ENCODE assay signal across 28 cellular contexts in the genomic region with DNA sequence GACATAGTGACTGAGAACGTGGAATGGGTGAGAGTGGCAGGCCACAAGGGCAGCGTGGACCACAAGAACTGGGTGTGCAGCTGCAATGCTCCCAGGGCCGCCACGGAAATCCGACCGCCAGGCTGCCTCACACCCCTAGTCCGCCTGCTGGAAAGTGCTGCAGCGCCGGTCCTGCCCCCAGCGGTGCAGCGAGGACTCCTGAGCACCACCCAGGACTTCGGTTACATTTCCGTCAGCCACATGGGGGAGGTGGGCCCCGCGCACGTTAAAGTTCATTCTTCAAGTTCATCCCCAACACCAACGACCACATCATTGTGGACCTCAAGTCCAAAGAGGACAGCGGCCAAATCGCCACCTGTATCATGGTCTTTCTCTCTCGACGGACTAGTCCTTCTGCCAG.
DNase-seq lines count a peak whose midpoint lies in the region; ATAC-seq, FAIRE-seq and TF ChIP-seq lines count a peak whose summit lies in the region.
"Had no signal": no experiment of that assay in that cellular context is flagged by ENCODE, and none has a peak within 500 bp of the region (broad histone marks: within the 10 kb centered on the region; RNA-seq: fewer than 3 reads in every experiment).

No MANE protein-coding gene starts in this region.

- FAIRE-seq in K562 (lab: Jason Lieb, UNC) (peak; percentile 68), RCC 7860 (lab: Jason Lieb, UNC) (no peak)
- FAIRE-seq: A204.1, GM12878, GM12892, GM18507 had no signal

- H3K36me3 Mint-ChIP-seq in activated T-helper 1 cell treated with anti-CD3 and anti-CD28 coated beads, Interleukin-12 subunit alpha, Interleukin-12 subunit beta, Interleukin-2, Interleukin-4 antibody, amounts not matched to agents 30 ng/mL and 10 ng/mL and 1 ng/mL, durations not matched to agents 14 hours and 24 hours and 36 hours (ENCODE audit: low read depth), result peaks cover 76% of the 10 kb centered on the region
- peaks cover 5% of the 10 kb centered on the region for H3K36me3 Mint-ChIP-seq in activated naive CD8-positive, alpha-beta T cell treated with anti-CD3 and anti-CD28 coated beads, Interleukin-2, amount 50 U/mL, for 24 hours (ENCODE audit: low read depth)
- H3K36me3 Mint-ChIP-seq: CD4-positive, alpha-beta memory T cell; CD4-positive, CD25-positive, alpha-beta regulatory T cell had no signal

- TF ChIP-seq RAD21 in K562 (CRISPR knock-in tag; conservative IDR thresholded peaks at IDR 0.05 in 1 of 2, IDR thresholded peaks at IDR 0.05 in 1 of 2), result no peak

- TF ChIP-seq EP300 in K562 (IDR thresholded peaks at IDR 0.05; ENCODE audit: low read length), result no peak

- DNase-seq in activated T-helper 1 cell treated with anti-CD3 and anti-CD28 coated beads, Interleukin-12 subunit alpha, Interleukin-12 subunit beta, Interleukin-2, Interleukin-4 antibody, amounts not matched to agents 30 ng/mL and 10 ng/mL and 1 ng/mL, durations not matched to agents 14 hours and 24 hours and 36 hours (ENCODE audit: low spot score), result no peak
- DNase-seq in K562 (ENCODE audit: extremely low read depth in 1 of 4, low spot score in 3 of 4) (peak; percentile 50 to 74 (median 62)), prostate gland (ENCODE audit: low spot score) (no peak), globus pallidus (ENCODE audit: low spot score) (no peak), RCC 7860 (ENCODE audit: low spot score) (no peak), NCI-H1092 (lab: John Stamatoyannopoulos, UW) (no peak)
- no peak for DNase-seq in activated naive CD8-positive, alpha-beta T cell treated with anti-CD3 and anti-CD28 coated beads, Interleukin-2, amount 50 U/mL, for 24 hours
- DNase-seq: 8988T; ACHN; BE2C; C1 segment of cervical spinal cord; CD4-positive, alpha-beta memory T cell; CD4-positive, CD25-positive, alpha-beta regulatory T cell; CD8-positive, alpha-beta memory T cell; COR-L47; DMS 273 treated with DMSO at 0.1 percent for 48 hours; DMS153; DMS53; DMS79; DND-41; EL; GDM1 had no signal

- intact Hi-C loops in activated T-helper 1 cell treated with anti-CD3 and anti-CD28 coated beads, Interleukin-12 subunit alpha, Interleukin-12 subunit beta, Interleukin-2, Interleukin-4 antibody, amounts not matched to agents 30 ng/mL and 10 ng/mL and 1 ng/mL, durations not matched to agents 14 hours and 24 hours and 36 hours (cut with micrococcal nuclease), result no loop called here
- intact Hi-C loops in K562 (cut with micrococcal nuclease), result no loop called here
- intact Hi-C loops in prostate gland (cut with DNase I), result no loop called here

- H3K9me1 ChIP-seq in K562 (ENCODE audit: control insufficient read depth, insufficient read depth, low read length), result no peaks in the 10 kb centered on the region

- TF ChIP-seq CTCF in K562 (IDR thresholded peaks at IDR 0.05 in 2 of 3, conservative IDR thresholded peaks at IDR 0.05 in 1 of 3; ENCODE audit: insufficient read depth in 2 of 3, low read depth in 1 of 3, low read length in 3 of 3), result peak; percentile 66 to 95 (median 72)
- TF ChIP-seq CTCF in prostate gland (IDR thresholded peaks at IDR 0.05), result no peak

- peaks cover 70% of the 10 kb centered on the region for H3K4me1 Mint-ChIP-seq in activated T-helper 1 cell treated with anti-CD3 and anti-CD28 coated beads, Interleukin-12 subunit alpha, Interleukin-12 subunit beta, Interleukin-2, Interleukin-4 antibody, amounts not matched to agents 30 ng/mL and 10 ng/mL and 1 ng/mL, durations not matched to agents 14 hours and 24 hours and 36 hours (ENCODE audit: low read depth)
- peaks cover 19% of the 10 kb centered on the region for H3K4me1 Mint-ChIP-seq in activated naive CD8-positive, alpha-beta T cell treated with anti-CD3 and anti-CD28 coated beads, Interleukin-2, amount 50 U/mL, for 24 hours
- H3K4me1 Mint-ChIP-seq: CD4-positive, alpha-beta memory T cell; CD8-positive, alpha-beta memory T cell had no signal

- TF ChIP-seq POLR2A in K562 (conservative IDR thresholded peaks at IDR 0.05) (no peak), prostate gland (IDR thresholded peaks at IDR 0.05) (no peak)

- H3K27ac ChIP-seq in K562 (ENCODE audit: extremely low read depth, low read depth, low read length) (no peak overlapping the region), prostate gland (peak overlapping the region; percentile 69 to 78)
- H3K27ac ChIP-seq: BLaER1 had no signal

- no peaks in the 10 kb centered on the region for H3K36me3 ChIP-seq in K562 (ENCODE audit: control insufficient read depth, insufficient read depth, low read length)
- no peaks in the 10 kb centered on the region for H3K36me3 ChIP-seq in prostate gland
- H3K36me3 ChIP-seq: BE2C, BLaER1 had no signal

- no TSS peak for BruUV-seq in K562 (replicated peaks; lab: Mats Ljungman, UMichigan)

- H3K79me2 ChIP-seq in K562 (ENCODE audit: control insufficient read depth, insufficient read depth, low read length), result no peaks in the 10 kb centered on the region

- WGBS in K562 (ENCODE audit: insufficient coverage, low coverage, missing lambda C conversion rate), result 4% methylated on average over 21 of the region's 21 CpGs
- 95% methylated on average over 21 of the region's 21 CpGs for WGBS in prostate gland

- H3K4me2 ChIP-seq in K562 (ENCODE audit: insufficient read depth, low read length), result peak overlapping the region; percentile 32; the same call in 1 of the 2 replicates

- CTCF ChIA-PET in K562 (lab: Yijun Ruan, JAX; ENCODE audit: low intra/inter-chr PET ratio), result no interaction called here

- 0 out of 2 replicates have a peak, but pooled peaks cover 3% of the 10 kb centered on the region for H3K9me3 ChIP-seq in K562 (replicated peaks; ENCODE audit: control insufficient read depth, insufficient read depth, low read depth, low read length)
- no peaks in the 10 kb centered on the region for H3K9me3 ChIP-seq in prostate gland

- H3K4me1 ChIP-seq in K562 (replicated peaks in 1 of 2; ENCODE audit: control insufficient read depth in 2 of 2, insufficient read depth in 2 of 2, low read length in 2 of 2) (peaks cover 0 to 5% of the 10 kb centered on the region in 2 experiments; a peak in 2 of 5 replicates), prostate gland (replicated peaks) (no peaks in the 10 kb centered on the region)
- H3K4me1 ChIP-seq: BE2C had no signal

- no peak overlapping the region for H3K4me3 ChIP-seq in K562
- H3K4me3 ChIP-seq in prostate gland, result no peak overlapping the region
- H3K4me3 ChIP-seq: BLaER1, GM12878 had no signal

- no peaks in the 10 kb centered on the region for H3K27me3 Mint-ChIP-seq in activated T-helper 1 cell treated with anti-CD3 and anti-CD28 coated beads, Interleukin-12 subunit alpha, Interleukin-12 subunit beta, Interleukin-2, Interleukin-4 antibody, amounts not matched to agents 30 ng/mL and 10 ng/mL and 1 ng/mL, durations not matched to agents 14 hours and 24 hours and 36 hours (ENCODE audit: insufficient read depth)
- H3K27me3 Mint-ChIP-seq in activated naive CD8-positive, alpha-beta T cell treated with anti-CD3 and anti-CD28 coated beads, Interleukin-2, amount 50 U/mL, for 24 hours, result peaks cover 2% of the 10 kb centered on the region

- no peaks in the 10 kb centered on the region for H3K27me3 ChIP-seq in K562 (ENCODE audit: control insufficient read depth in 2 of 2, insufficient read depth in 2 of 2, low read length in 2 of 2)
- H3K27me3 ChIP-seq in prostate gland (replicated peaks; ENCODE audit: insufficient read depth), result no peaks in the 10 kb centered on the region
- H3K27me3 ChIP-seq: BE2C, BLaER1 had no signal

- in situ Hi-C loops in K562 (cut with MboI), result no loop called here

- peak overlapping the region; percentile 56 for H3K27ac Mint-ChIP-seq in activated T-helper 1 cell treated with anti-CD3 and anti-CD28 coated beads, Interleukin-12 subunit alpha, Interleukin-12 subunit beta, Interleukin-2, Interleukin-4 antibody, amounts not matched to agents 30 ng/mL and 10 ng/mL and 1 ng/mL, durations not matched to agents 14 hours and 24 hours and 36 hours
- no peak overlapping the region for H3K27ac Mint-ChIP-seq in activated naive CD8-positive, alpha-beta T cell treated with anti-CD3 and anti-CD28 coated beads, Interleukin-2, amount 50 U/mL, for 24 hours
- H3K27ac Mint-ChIP-seq: CD14-positive monocyte; CD4-positive, alpha-beta memory T cell; CD8-positive, alpha-beta memory T cell had no signal

- H4K20me1 ChIP-seq in K562 (replicated peaks; ENCODE audit: control insufficient read depth, insufficient read depth, low read length), result no peaks in the 10 kb centered on the region
- H4K20me1 ChIP-seq: BLaER1 had no signal

- peak; percentile 100 for ATAC-seq in K562
- ATAC-seq in activated naive CD8-positive, alpha-beta T cell treated with anti-CD3 and anti-CD28 coated beads, Interleukin-2, amount 50 U/mL, for 24 hours, result no peak
- ATAC-seq: GM12878 had no signal

- H3K4me3 Mint-ChIP-seq in activated T-helper 1 cell treated with anti-CD3 and anti-CD28 coated beads, Interleukin-12 subunit alpha, Interleukin-12 subunit beta, Interleukin-2, Interleukin-4 antibody, amounts not matched to agents 30 ng/mL and 10 ng/mL and 1 ng/mL, durations not matched to agents 14 hours and 24 hours and 36 hours, result no peak overlapping the region
- H3K4me3 Mint-ChIP-seq in activated naive CD8-positive, alpha-beta T cell treated with anti-CD3 and anti-CD28 coated beads, Interleukin-2, amount 50 U/mL, for 24 hours, result no peak overlapping the region
- H3K4me3 Mint-ChIP-seq: CD14-positive monocyte; CD4-positive, alpha-beta memory T cell; CD4-positive, CD25-positive, alpha-beta regulatory T cell; CD8-positive, alpha-beta memory T cell had no signal

- POLR2A ChIA-PET in K562 (lab: Yijun Ruan, JAX), result no interaction called here

- peak overlapping the region; percentile 69 for H2AFZ ChIP-seq in K562 (ENCODE audit: low read depth, low read length)

- peaks cover 39% of the 10 kb centered on the region for H3K9me3 Mint-ChIP-seq in activated T-helper 1 cell treated with anti-CD3 and anti-CD28 coated beads, Interleukin-12 subunit alpha, Interleukin-12 subunit beta, Interleukin-2, Interleukin-4 antibody, amounts not matched to agents 30 ng/mL and 10 ng/mL and 1 ng/mL, durations not matched to agents 14 hours and 24 hours and 36 hours
- H3K9me3 Mint-ChIP-seq in activated naive CD8-positive, alpha-beta T cell treated with anti-CD3 and anti-CD28 coated beads, Interleukin-2, amount 50 U/mL, for 24 hours, result peaks cover 23% of the 10 kb centered on the region

- H3K9ac ChIP-seq in K562 (ENCODE audit: insufficient read depth in 1 of 2, low read depth in 2 of 2, low read length in 2 of 2), result no peak overlapping the region
- H3K9ac ChIP-seq: BLaER1 had no signal

TF ChIP-seq in K562, 482 proteins besides CTCF, POLR2A, EP300 and RAD21 (continues in another document):
- peak; percentile 86 for TF ChIP-seq E2F1 (CRISPR knock-in tag; IDR thresholded peaks at IDR 0.05)

Comparison
In these comparisons a context has a peak if more than half of its experiments do, and no peak if none do; other contexts are left out.
1. DNase-seq: peak in K562 (4 of 4); none in activated T-helper 1 cell treated with anti-CD3 and anti-CD28 coated beads, Interleukin-12 subunit alpha, Interleukin-12 subunit beta, Interleukin-2, Interleukin-4 antibody, amounts not matched to agents 30 ng/mL and 10 ng/mL and 1 ng/mL, durations not matched to agents 14 hours and 24 hours and 36 hours (single experiment), prostate gland (single experiment), globus pallidus (single experiment), activated naive CD8-positive, alpha-beta T cell treated with anti-CD3 and anti-CD28 coated beads, Interleukin-2, amount 50 U/mL, for 24 hours (single experiment), RCC 7860 (single experiment) and NCI-H1092 (single experiment).
2. CTCF ChIP-seq: peak in K562 (3 of 3); none in prostate gland (0 of 4).